Comparison of ENCODE assay signal across 15 cellular contexts in genomic region chr17:11719852-11720251, GRCh38.
A peak's percentile ranks its signal among the peaks of the same experiment; 100 is the strongest.
DNase-seq lines count a peak whose midpoint lies in the region; ATAC-seq and TF ChIP-seq lines count a peak whose summit lies in the region.
"Had no signal": no experiment of that assay in that cellular context is flagged by ENCODE, and none has a peak within 500 bp of the region (broad histone marks: within the 10 kb centered on the region; RNA-seq: fewer than 3 reads in every experiment).

No MANE protein-coding gene starts in this region.

- H3K4me3 ChIP-seq in thoracic aorta = no peak overlapping the region
- H3K4me3 ChIP-seq in trophoblast cell (ENCODE audit: low read depth, low read length) = no peak overlapping the region
- H3K4me3 ChIP-seq in SK-N-SH (ENCODE audit: low read depth in 2 of 2, low read length in 1 of 2) = no peak overlapping the region
- H3K4me3 ChIP-seq: GM23338 had no signal

- TF ChIP-seq RAD21 in SK-N-SH (IDR thresholded peaks at IDR 0.05; ENCODE audit: low read length) = no peak

- H3K4me2 ChIP-seq in trophoblast cell (ENCODE audit: low read length) (no peak overlapping the region), SK-N-SH (no peak overlapping the region)
- H3K4me2 ChIP-seq: GM23338 had no signal

- H3K14ac ChIP-seq in trophoblast cell (ENCODE audit: low read length) = no peak overlapping the region

- H3K79me1 ChIP-seq in trophoblast cell (ENCODE audit: low read length) = no peaks in the 10 kb centered on the region

- no peak for TF ChIP-seq CTCF in thoracic aorta (IDR thresholded peaks at IDR 0.05)
- no peak for TF ChIP-seq CTCF in SK-N-SH (IDR thresholded peaks at IDR 0.05)

- H3K9me2 ChIP-seq in SK-N-SH = no peaks in the 10 kb centered on the region

- H3K9me3 ChIP-seq in thoracic aorta = no peaks in the 10 kb centered on the region
- H3K9me3 ChIP-seq in trophoblast cell (ENCODE audit: insufficient read depth, low read depth, low read length) = no peaks in the 10 kb centered on the region
- no peaks in the 10 kb centered on the region for H3K9me3 ChIP-seq in SK-N-SH
- H3K9me3 ChIP-seq: BE2C had no signal

- H3K23ac ChIP-seq in trophoblast cell (ENCODE audit: low read length) = no peak overlapping the region

- no peak overlapping the region for H4K12ac ChIP-seq in trophoblast cell (ENCODE audit: low read depth, low read length)

- intact Hi-C loops in Right ventricle myocardium superior (cut with DNase I) = no loop called here

- no peaks in the 10 kb centered on the region for H3K36me3 ChIP-seq in thoracic aorta
- no peaks in the 10 kb centered on the region for H3K36me3 ChIP-seq in trophoblast cell (ENCODE audit: control insufficient read depth in 1 of 2, insufficient read depth in 2 of 2, low read length in 2 of 2)
- no peaks in the 10 kb centered on the region for H3K36me3 ChIP-seq in SK-N-SH (replicated peaks in 1 of 2; ENCODE audit: control insufficient read depth in 1 of 2, insufficient read depth in 2 of 2, low read length in 1 of 2)
- H3K36me3 ChIP-seq: BE2C had no signal

- H4K8ac ChIP-seq in trophoblast cell (ENCODE audit: low read depth, low read length) = no peak overlapping the region

- DNase-seq in astrocyte of the hippocampus (ENCODE audit: low read depth, low spot score) (peak; percentile 70), kidney tubule cell (ENCODE audit: low spot score) (peak; percentile 12), thoracic aorta (ENCODE audit: low spot score) (no peak), Right ventricle myocardium superior (no peak), trophoblast cell (no peak), SK-N-SH (no peak)
- no peak for DNase-seq in activated CD4-positive, CD25-positive, alpha-beta regulatory T cell (lab: John Stamatoyannopoulos, UW)
- DNase-seq: BE2C; CD4-positive, alpha-beta memory T cell; DMS153; DMS79 treated with DMSO at 0.1 percent for 48 hours; GDM1; H9 had no signal

- H3K4ac ChIP-seq in trophoblast cell (ENCODE audit: low read depth, low read length) = no peak overlapping the region

- H3K79me2 ChIP-seq in trophoblast cell (ENCODE audit: control insufficient read depth, insufficient read depth, low read length, poor library complexity) (no peaks in the 10 kb centered on the region), SK-N-SH (ENCODE audit: insufficient read depth) (no peaks in the 10 kb centered on the region)

- no peak overlapping the region for H3K18ac ChIP-seq in trophoblast cell (ENCODE audit: low read length)

- H3K27ac ChIP-seq in thoracic aorta (peak overlapping the region in 1 of 2 donors; percentile 47), trophoblast cell (ENCODE audit: low read depth, low read length) (no peak overlapping the region), SK-N-SH (ENCODE audit: low read depth in 2 of 2, low read length in 1 of 2) (no peak overlapping the region)
- H3K27ac ChIP-seq: C4-2B had no signal

- H3F3A ChIP-seq in SK-N-SH (replicated peaks; ENCODE audit: insufficient read depth) = no peaks in the 10 kb centered on the region

- H4K20me1 ChIP-seq in SK-N-SH (ENCODE audit: insufficient read depth) = no peaks in the 10 kb centered on the region

- no peak overlapping the region for H3K9ac ChIP-seq in trophoblast cell (ENCODE audit: low read length)
- no peak overlapping the region for H3K9ac ChIP-seq in SK-N-SH

- TF ChIP-seq EP300 in SK-N-SH (IDR thresholded peaks at IDR 0.05; ENCODE audit: borderline replicate concordance in 1 of 2, low read depth in 1 of 2, low read length in 1 of 2) = no peak

- peaks cover 7 to 21% of the 10 kb centered on the region in 2 donors for H3K4me1 ChIP-seq in thoracic aorta (ENCODE audit: control insufficient read depth in 1 of 2, low read depth in 2 of 2)
- no peaks in the 10 kb centered on the region for H3K4me1 ChIP-seq in trophoblast cell (ENCODE audit: control insufficient read depth in 1 of 2, insufficient read depth in 2 of 2, low read length in 2 of 2)
- H3K4me1 ChIP-seq in SK-N-SH (ENCODE audit: control insufficient read depth in 1 of 2, insufficient read depth in 2 of 2, low read depth in 1 of 2, low read length in 1 of 2) = no peaks in the 10 kb centered on the region
- H3K4me1 ChIP-seq: BE2C had no signal

- H2BK120ac ChIP-seq in trophoblast cell (ENCODE audit: insufficient read depth, low read length, poor library complexity) = no peak overlapping the region

- WGBS in trophoblast cell (ENCODE audit: extremely low coverage, insufficient coverage, insufficient read length) = no CpG with 5 or more reads among the region's 6 CpGs
- 14% methylated on average over 6 of the region's 6 CpGs for WGBS in SK-N-SH (ENCODE audit: low lambda C conversion rate)

- CTCF ChIA-PET in SK-N-SH (lab: Yijun Ruan, JAX) = interaction anchor here (0.7 to 1.1 kb wide), 3 partner anchors 22 to 1975 kb away, joined by 3 to 4 read pairs (median 4); no protein-coding TSS in a partner anchor

- no peak overlapping the region for H2BK5ac ChIP-seq in trophoblast cell (ENCODE audit: low read depth, low read length, poor library complexity)

- H2AK5ac ChIP-seq in trophoblast cell (ENCODE audit: low read length) = no peak overlapping the region

- H2AFZ ChIP-seq in trophoblast cell (ENCODE audit: insufficient read depth, low read length, poor library complexity) (no peak overlapping the region), SK-N-SH (ENCODE audit: low read depth) (no peak overlapping the region)
- H2AFZ ChIP-seq: GM23338 had no signal

- ATAC-seq in thoracic aorta (ENCODE audit: insufficient number of reproducible peaks, low FRiP score, low read depth) (peak; percentile 41), Right ventricle myocardium superior (ENCODE audit: poor library complexity) (no peak)
- ATAC-seq: GM23338 had no signal

- H2BK12ac ChIP-seq in trophoblast cell (ENCODE audit: low read length) = no peak overlapping the region

- H4K91ac ChIP-seq in trophoblast cell (ENCODE audit: low read depth, low read length) = no peak overlapping the region

- POLR2A ChIA-PET in SK-N-SH (lab: Yijun Ruan, JAX) = no interaction called here

- H3K27me3 ChIP-seq in thoracic aorta (replicated peaks; ENCODE audit: insufficient read depth) (no peaks in the 10 kb centered on the region), trophoblast cell (ENCODE audit: insufficient read depth, low read length) (no peaks in the 10 kb centered on the region), SK-N-SH (ENCODE audit: insufficient read depth) (no peaks in the 10 kb centered on the region)
- H3K27me3 ChIP-seq: BE2C had no signal

TF ChIP-seq in SK-N-SH, 30 proteins besides CTCF, POLR2A, EP300 and RAD21:
- no peak for TF ChIP-seq TEAD4 (IDR thresholded peaks at IDR 0.05; ENCODE audit: borderline replicate concordance, insufficient read depth)
- TF ChIP-seq USF1 (IDR thresholded peaks at IDR 0.05; ENCODE audit: borderline replicate concordance, low read depth) = no peak
- TF ChIP-seq YY1 (IDR thresholded peaks at IDR 0.05; ENCODE audit: low read depth) = no peak
- no peak for TF ChIP-seq GABPA (IDR thresholded peaks at IDR 0.05; ENCODE audit: low read depth)
- no peak for TF ChIP-seq USF2 (IDR thresholded peaks at IDR 0.05; ENCODE audit: borderline replicate concordance, low read depth, low read length)
- TF ChIP-seq PBX3 (IDR thresholded peaks at IDR 0.05) = no peak
- no peak for TF ChIP-seq NRF1 (IDR thresholded peaks at IDR 0.05; ENCODE audit: low read depth, low read length)
- TF ChIP-seq TCF12 (IDR thresholded peaks at IDR 0.05) = no peak
- TF ChIP-seq FOXJ3 (CRISPR knock-in tag; IDR thresholded peaks at IDR 0.05) = no peak
- no peak for TF ChIP-seq ELF1 (IDR thresholded peaks at IDR 0.05)

Comparison
In these comparisons a context has a peak if more than half of its experiments do, and no peak if none do; other contexts are left out.
1. DNase-seq: peak in astrocyte of the hippocampus (single experiment) and kidney tubule cell (single experiment); none in thoracic aorta (single experiment), activated CD4-positive, CD25-positive, alpha-beta regulatory T cell (0 of 4), Right ventricle myocardium superior (single experiment), trophoblast cell (0 of 2) and SK-N-SH (single experiment).